ENCODE assay signal across 8 cellular contexts in the genomic region with DNA sequence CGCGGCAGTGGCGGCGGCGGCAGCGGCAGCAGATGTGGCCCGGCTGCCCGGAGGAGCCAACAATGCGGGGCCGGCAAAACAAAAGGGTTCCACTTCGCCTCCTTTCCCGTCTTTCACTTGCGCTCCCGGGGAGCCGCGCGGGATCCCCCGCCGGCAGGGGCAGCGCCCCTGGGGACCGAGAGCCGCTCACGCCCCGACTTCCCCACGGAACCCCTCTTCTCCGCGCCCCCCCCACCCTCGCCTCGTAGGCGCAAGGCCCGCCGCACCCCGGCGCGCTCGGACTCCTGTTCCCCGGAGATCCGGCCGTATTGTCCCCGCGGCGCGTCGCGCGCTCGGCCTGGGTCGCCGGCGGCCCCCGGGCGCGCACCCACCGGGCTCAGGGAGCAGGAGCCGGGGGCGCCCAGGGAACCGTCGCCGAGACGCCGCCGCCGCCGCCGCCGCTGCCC. TPM values are rescaled to one million over a fixed set of nuclear protein-coding genes. Genes with fewer than 3 reads are reported as not detected.
DNase-seq lines count a peak whose midpoint lies in the region; ATAC-seq, FAIRE-seq and TF ChIP-seq lines count a peak whose summit lies in the region.

No MANE protein-coding gene starts in this region.

- H3K4me1 ChIP-seq in pancreas: peaks cover 20 to 26% (median 23%) of the 10 kb centered on the region in 3 donors

- ATAC-seq in pancreas (no peak), GM18861 (IDR thresholded peaks at IDR 0.05; ENCODE audit: unreplicated experiment) (no peak), HG03378 (IDR thresholded peaks at IDR 0.05; ENCODE audit: unreplicated experiment) (no peak), omental fat pad (ENCODE audit: low FRiP score) (no peak)

- H3K27me3 ChIP-seq in GM06990 (replicated peaks; ENCODE audit: control insufficient read depth, insufficient read depth, low read length) (no peaks in the 10 kb centered on the region; the same call in 1 of the 2 replicates), pancreas (no peaks in the 10 kb centered on the region)

- POLR2A ChIA-PET in RWPE1 (lab: Yijun Ruan, JAX; ENCODE audit: low non-redundant PET): no interaction called here

- intact Hi-C loops in pancreas (cut with DNase I): no loop called here

- WGBS in pancreas, 2 donors: 0 to 1% methylated on average over 39 to 66 of the region's 66 CpGs

- FAIRE-seq in pancreas (lab: Jason Lieb, UNC): no peak

- H3K36me3 ChIP-seq in GM06990 (ENCODE audit: control insufficient read depth, insufficient read depth, low read length) (no peaks in the 10 kb centered on the region), pancreas (no peaks in the 10 kb centered on the region)

- CTCF ChIA-PET in RWPE1 (lab: Yijun Ruan, JAX): no interaction called here

- DNase-seq in GM06990 (ENCODE audit: extremely low read depth, insufficient read length) (no peak), RWPE1 (ENCODE audit: low spot score) (no peak), fibroblast of the aortic adventitia (ENCODE audit: low read depth) (no peak), pancreas (peak in 5 of 6 donors; percentile 40 to 78 (median 66)), T-helper 9 cell (no peak), omental fat pad (ENCODE audit: low spot score) (no peak)

- no peak for TF ChIP-seq CTCF in GM06990 (IDR thresholded peaks at IDR 0.05; ENCODE audit: insufficient read depth, low read length, poor library complexity, severe bottlenecking)
- no peak for TF ChIP-seq CTCF in RWPE1 (conservative IDR thresholded peaks at IDR 0.05; ENCODE audit: low read depth)
- TF ChIP-seq CTCF in fibroblast of the aortic adventitia (IDR thresholded peaks at IDR 0.05; ENCODE audit: insufficient read depth, low read length): no peak
- no peak for TF ChIP-seq CTCF in pancreas (IDR thresholded peaks at IDR 0.05)
- no peak for TF ChIP-seq CTCF in omental fat pad (IDR thresholded peaks at IDR 0.05)

- H3K27ac ChIP-seq in RWPE1 (peak overlapping the region; percentile 98), pancreas (peak overlapping the region; percentile 95 to 98 (median 95))

- H3K4me3 ChIP-seq in GM06990 (replicated peaks; ENCODE audit: low read depth, low read length) (peak overlapping the region; percentile 57), fibroblast of the aortic adventitia (ENCODE audit: low read depth, low read length) (peak overlapping the region; percentile 76), pancreas (peak overlapping the region; percentile 68 to 90 (median 77))

- H3K9me3 ChIP-seq in pancreas: no peaks in the 10 kb centered on the region

RNA-seq across cellular contexts. Expression of gene CTBP2, which starts 0.9 kb away (rescaled TPM):
- total RNA-seq in fibroblast of the aortic adventitia (ENCODE audit: low replicate concordance) (37.9 and 45.4 TPM in 2 replicates), pancreas (10 to 100 TPM; 29.0 to 60.8 (median 32.4) TPM), omental fat pad (10 to 100 TPM; 29.4 to 58.6 (median 46.2) TPM)
- 10 to 100 TPM; 21.4 to 22.2 TPM for polyA plus RNA-seq in pancreas

Comparison
In these comparisons a context has a peak if more than half of its experiments do, and no peak if none do; other contexts are left out.
1. DNase-seq: peak in pancreas (5 of 6); none in GM06990 (single experiment), RWPE1 (single experiment), fibroblast of the aortic adventitia (single experiment), T-helper 9 cell (single experiment) and omental fat pad (single experiment).
2. Peak in every context shown above with its lines, with median percentiles within 50 percentile points of each other: H3K4me3 ChIP-seq.